ENCODE assay signal across 26 cellular contexts in the genomic region with DNA sequence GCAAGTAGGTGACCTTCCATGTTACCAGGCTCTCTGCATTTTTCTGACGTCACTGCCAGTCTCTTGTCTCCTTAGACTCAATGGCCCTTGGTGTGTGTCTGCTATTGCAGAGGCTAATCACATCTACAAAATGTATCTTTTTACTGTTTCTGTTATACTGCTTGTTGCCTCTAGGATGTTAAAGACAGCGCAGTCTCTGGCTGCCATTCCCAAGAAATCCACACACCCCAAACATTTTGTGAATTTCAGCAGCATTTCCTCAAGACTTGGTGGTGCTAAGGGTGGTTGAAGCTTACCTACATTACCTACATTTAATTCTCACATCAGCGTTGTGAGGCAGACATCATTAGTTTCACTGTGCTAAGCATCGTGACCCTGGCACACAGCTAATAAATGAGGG.
DNase-seq lines count a peak whose midpoint lies in the region; ATAC-seq and TF ChIP-seq lines count a peak whose summit lies in the region.
"Had no signal": no experiment of that assay in that cellular context is flagged by ENCODE, and none has a peak within 500 bp of the region (broad histone marks: within the 10 kb centered on the region; RNA-seq: fewer than 3 reads in every experiment).

No MANE protein-coding gene starts in this region.

- no peaks in the 10 kb centered on the region for H4K20me1 ChIP-seq in GM23248 (ENCODE audit: insufficient read depth)

- TF ChIP-seq CTCF in foreskin keratinocyte (conservative IDR thresholded peaks at IDR 0.05) (peak; percentile 8), type B pancreatic cell (conservative IDR thresholded peaks at IDR 0.05) (peak; percentile 26)

- no peaks in the 10 kb centered on the region for H3K9me3 ChIP-seq in GM23248 (ENCODE audit: low read depth)
- H3K9me3 ChIP-seq: left ventricle myocardium inferior, MG63, mucosa of descending colon, prostate gland, vagina had no signal

- no peak for ATAC-seq in foreskin keratinocyte
- no peak for ATAC-seq in HG03460 (IDR thresholded peaks at IDR 0.05; ENCODE audit: unreplicated experiment)
- ATAC-seq: mucosa of descending colon; stimulated activated memory B cell treated with anti-CD40 and anti-IgM and Interleukin-4, amounts not matched to agents 10 μg/mL and 1 μg/mL and 100 μg/mL, for 72 hours; WTC11 had no signal

- peaks cover 22% of the 10 kb centered on the region for H3F3A ChIP-seq in GM23248 (ENCODE audit: insufficient read depth)

- peak overlapping the region; percentile 37 for H3K4me2 ChIP-seq in GM23248 (ENCODE audit: unreplicated experiment)
- H3K4me2 ChIP-seq: neural progenitor cell had no signal

- peak overlapping the region; percentile 4; the same call in 1 of the 2 replicates for H2AFZ ChIP-seq in GM23248
- H2AFZ ChIP-seq: neural progenitor cell had no signal

- in situ Hi-C loops in GM23248 (cut with MboI): no loop called here

- H3K9me2 ChIP-seq in GM23248 (ENCODE audit: insufficient read depth): no peaks in the 10 kb centered on the region

- H3K9me3 Mint-ChIP-seq in type B pancreatic cell: no peaks in the 10 kb centered on the region
- H3K9me3 Mint-ChIP-seq: dendritic cell treated with granulocyte-macrophage colony-stimulating factor and Interleukin-4, amounts not matched to agents 40 ng/mL and 50 ng/mL, for 4 days; H9; neural progenitor cell; stimulated activated memory B cell treated with anti-CD40 and anti-IgM and Interleukin-4, amounts not matched to agents 10 μg/mL and 1 μg/mL and 100 μg/mL, for 72 hours; WTC11 had no signal

- peaks cover 9% of the 10 kb centered on the region for H3K4me1 Mint-ChIP-seq in type B pancreatic cell (ENCODE audit: unreplicated experiment)
- H3K4me1 Mint-ChIP-seq: B cell; stimulated activated memory B cell treated with anti-CD40 and anti-IgM and Interleukin-4, amounts not matched to agents 10 μg/mL and 1 μg/mL and 100 μg/mL, for 72 hours; WTC11 had no signal

- DNase-seq in GM23248 (no peak), SW480 (ENCODE audit: low spot score) (peak; percentile 7), foreskin keratinocyte (no peak), type B pancreatic cell (ENCODE audit: extremely low spot score, unreplicated experiment) (no peak), NCI-H187 treated with DMSO at 0.1 percent for 48 hours (lab: John Stamatoyannopoulos, UW) (no peak)
- DNase-seq in activated naive CD4-positive, alpha-beta T cell treated with anti-CD3 and anti-CD28 coated beads, Interleukin-2, amount 50 U/mL, for 16 hours: no peak
- DNase-seq: activated CD4-positive, alpha-beta T cell treated with anti-CD3 and anti-CD28 coated beads, Interleukin-2, amount 50 U/mL, for 4 hours; activated CD8-positive, alpha-beta memory T cell treated with anti-CD3 and anti-CD28 coated beads, Interleukin-2, amount 50 U/mL, for 4 hours; H9; left ventricle myocardium inferior; mucosa of descending colon; NCI-H1417; NCI-H2107; NCI-H510A; NK-92 treated with Interleukin-12 subunit alpha and Interleukin-12 subunit beta, amount 100 ng/mL, for 24 hours; stimulated activated CD4-positive, alpha-beta T cell treated with anti-CD3 and anti-CD28 coated beads, Interleukin-2, amount 100 ng/mL, for 24 hours had no signal

- no peak overlapping the region for H3K4me3 Mint-ChIP-seq in type B pancreatic cell
- H3K4me3 Mint-ChIP-seq: B cell; dendritic cell treated with granulocyte-macrophage colony-stimulating factor and Interleukin-4, amounts not matched to agents 40 ng/mL and 50 ng/mL, for 4 days; H9; neural progenitor cell; stimulated activated memory B cell treated with anti-CD40 and anti-IgM and Interleukin-4, amounts not matched to agents 10 μg/mL and 1 μg/mL and 100 μg/mL, for 72 hours; WTC11 had no signal

- H3K4me1 ChIP-seq in GM23248 (ENCODE audit: insufficient read depth) (peaks cover 30% of the 10 kb centered on the region), foreskin keratinocyte (peaks cover 15% of the 10 kb centered on the region)
- H3K4me1 ChIP-seq: neural progenitor cell, prostate gland, vagina had no signal

- no peaks in the 10 kb centered on the region for H3K79me2 ChIP-seq in GM23248 (ENCODE audit: insufficient read depth)

- H3K36me3 ChIP-seq in GM23248 (ENCODE audit: low read depth): no peaks in the 10 kb centered on the region
- H3K36me3 ChIP-seq: left ventricle myocardium inferior, MG63, neural progenitor cell, prostate gland, vagina had no signal

- no peak overlapping the region for H3K4me3 ChIP-seq in GM23248
- H3K4me3 ChIP-seq: left ventricle myocardium inferior, MG63, mucosa of descending colon, neural progenitor cell, prostate gland, skin epidermis, vagina had no signal

- H3K27me3 Mint-ChIP-seq in type B pancreatic cell: peaks cover 4% of the 10 kb centered on the region

- peak overlapping the region; percentile 69 for H3K27ac Mint-ChIP-seq in type B pancreatic cell
- H3K27ac Mint-ChIP-seq: B cell; dendritic cell treated with granulocyte-macrophage colony-stimulating factor and Interleukin-4, amounts not matched to agents 40 ng/mL and 50 ng/mL, for 4 days; H9; neural progenitor cell; stimulated activated memory B cell treated with anti-CD40 and anti-IgM and Interleukin-4, amounts not matched to agents 10 μg/mL and 1 μg/mL and 100 μg/mL, for 72 hours; WTC11 had no signal

- H3K27ac ChIP-seq in GM23248: peak overlapping the region; percentile 72
- H3K27ac ChIP-seq in foreskin keratinocyte: peak overlapping the region; percentile 50
- H3K27ac ChIP-seq: left ventricle myocardium inferior, neural progenitor cell, prostate gland, vagina had no signal

- H3K36me3 Mint-ChIP-seq in type B pancreatic cell: no peaks in the 10 kb centered on the region
- H3K36me3 Mint-ChIP-seq: neural progenitor cell; stimulated activated memory B cell treated with anti-CD40 and anti-IgM and Interleukin-4, amounts not matched to agents 10 μg/mL and 1 μg/mL and 100 μg/mL, for 72 hours; WTC11 had no signal

- H3K27me3 ChIP-seq in GM23248 (replicated peaks; ENCODE audit: insufficient read depth) (no peaks in the 10 kb centered on the region), foreskin keratinocyte (no peaks in the 10 kb centered on the region)
- H3K27me3 ChIP-seq: MG63, neural progenitor cell, vagina had no signal

- WGBS in GM23248 (ENCODE audit: low coverage in 1 of 2, low lambda C conversion rate in 2 of 2, missing lambda C conversion rate in 2 of 2), 2 experiments: 61 to 63% methylated on average over 4 of the region's 4 CpGs

- no peak overlapping the region for H3K9ac ChIP-seq in GM23248
- H3K9ac ChIP-seq: neural progenitor cell had no signal
